In the genomic region with DNA sequence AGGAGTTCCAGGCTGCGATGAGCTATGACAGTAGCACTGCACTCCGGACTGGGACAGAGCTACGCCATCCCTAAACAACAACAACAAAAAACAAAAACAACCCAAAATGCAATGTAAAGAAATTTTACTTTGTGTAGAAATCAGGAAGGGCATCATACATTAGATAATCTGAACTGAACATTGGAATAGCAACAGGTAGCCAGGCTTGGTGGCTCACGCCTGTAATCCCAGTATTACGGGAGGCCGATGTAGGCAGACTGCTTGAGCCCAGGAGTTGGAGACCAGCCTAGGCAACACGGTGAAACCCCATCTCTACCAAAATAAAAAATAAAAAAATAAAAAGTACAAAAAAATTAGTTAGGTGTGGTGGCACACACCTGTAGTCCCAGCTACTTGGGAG, we compare ENCODE assay signal across 1 cellular context.
TF ChIP-seq lines count a peak whose summit lies in the region.

No MANE protein-coding gene starts in this region.

TF ChIP-seq in WTC11, 78 proteins besides CTCF, POLR2A, EP300 and RAD21:
- no peak for TF ChIP-seq AFF4 (CRISPR knock-in tag; IDR thresholded peaks at IDR 0.05; ENCODE audit: borderline replicate concordance)
- no peak for TF ChIP-seq SP1 (CRISPR knock-in tag; conservative IDR thresholded peaks at IDR 0.05)
- no peak for TF ChIP-seq TEAD1 (CRISPR knock-in tag; IDR thresholded peaks at IDR 0.05)
- no peak for TF ChIP-seq USF2 (CRISPR knock-in tag; IDR thresholded peaks at IDR 0.05)
- TF ChIP-seq NFYB (CRISPR knock-in tag; conservative IDR thresholded peaks at IDR 0.05; ENCODE audit: low read depth), result no peak
- TF ChIP-seq ATF2 (CRISPR knock-in tag; IDR thresholded peaks at IDR 0.05; ENCODE audit: borderline replicate concordance, low read depth), result no peak
- no peak for TF ChIP-seq NFATC4 (CRISPR knock-in tag; IDR thresholded peaks at IDR 0.05)
- no peak for TF ChIP-seq MAX (CRISPR knock-in tag; IDR thresholded peaks at IDR 0.05)
- TF ChIP-seq ZBTB21 (CRISPR knock-in tag; IDR thresholded peaks at IDR 0.05; ENCODE audit: borderline replicate concordance), result no peak
- no peak for TF ChIP-seq ZNF671 (CRISPR knock-in tag; IDR thresholded peaks at IDR 0.05)
